In genomic region chr1:227889863-227890405, GRCh38 we compare ENCODE assay signal across 15 cellular contexts. TPM values are rescaled to one million over a fixed set of nuclear protein-coding genes. Genes with fewer than 3 reads are reported as not detected.
DNase-seq lines count a peak whose midpoint lies in the region; ATAC-seq and TF ChIP-seq lines count a peak whose summit lies in the region.
"Had no signal": no experiment of that assay in that cellular context is flagged by ENCODE, and none has a peak within 500 bp of the region (broad histone marks: within the 10 kb centered on the region; RNA-seq: fewer than 3 reads in every experiment).

No MANE protein-coding gene starts in this region.

- peaks cover 17% of the 10 kb centered on the region for H3K4me1 ChIP-seq in testis
- peaks cover 37% of the 10 kb centered on the region for H3K4me1 ChIP-seq in hepatocyte (ENCODE audit: insufficient read depth)

- no peak overlapping the region for H2AFZ ChIP-seq in hepatocyte

- no peaks in the 10 kb centered on the region for H3K79me2 ChIP-seq in hepatocyte

- H3K27ac Mint-ChIP-seq in activated naive CD8-positive, alpha-beta T cell treated with anti-CD3 and anti-CD28 coated beads, Interleukin-2, amount 10 ng/mL, durations not matched to agents 7 days and 5 days = no peak overlapping the region
- H3K27ac Mint-ChIP-seq in activated naive CD8-positive, alpha-beta T cell treated with anti-CD3 and anti-CD28 coated beads for 36 hours = no peak overlapping the region
- H3K27ac Mint-ChIP-seq in activated naive CD8-positive, alpha-beta T cell treated with anti-CD3 and anti-CD28 coated beads, Interleukin-2, amount 50 U/mL, for 24 hours = no peak overlapping the region
- peak overlapping the region; percentile 13 for H3K27ac Mint-ChIP-seq in mesothelial cell of epicardium
- H3K27ac Mint-ChIP-seq: activated naive CD4-positive, alpha-beta T cell treated with anti-CD3 and anti-CD28 coated beads, Interleukin-2, amount 50 U/mL, for 72 hours had no signal

- WGBS in testis, 2 donors = 87% methylated on average over 8 to 13 of the region's 13 CpGs
- 99% methylated on average over 13 of the region's 13 CpGs for WGBS in hepatocyte (ENCODE audit: low lambda C conversion rate, missing lambda C conversion rate)

- H3K36me3 Mint-ChIP-seq in activated naive CD8-positive, alpha-beta T cell treated with anti-CD3 and anti-CD28 coated beads, Interleukin-2, amount 10 ng/mL, durations not matched to agents 7 days and 5 days = no peaks in the 10 kb centered on the region
- no peaks in the 10 kb centered on the region for H3K36me3 Mint-ChIP-seq in activated naive CD8-positive, alpha-beta T cell treated with anti-CD3 and anti-CD28 coated beads for 36 hours
- no peaks in the 10 kb centered on the region for H3K36me3 Mint-ChIP-seq in activated naive CD8-positive, alpha-beta T cell treated with anti-CD3 and anti-CD28 coated beads, Interleukin-2, amount 50 U/mL, for 24 hours (ENCODE audit: low read depth)
- H3K36me3 Mint-ChIP-seq in mesothelial cell of epicardium = no peaks in the 10 kb centered on the region
- H3K36me3 Mint-ChIP-seq: activated naive CD4-positive, alpha-beta T cell treated with anti-CD3 and anti-CD28 coated beads, Interleukin-2, amount 50 U/mL, for 72 hours had no signal

- H3K9me3 ChIP-seq in testis = no peaks in the 10 kb centered on the region
- H3K9me3 ChIP-seq in hepatocyte (ENCODE audit: low read depth) = no peaks in the 10 kb centered on the region

- H3K9me2 ChIP-seq in hepatocyte (replicated peaks; ENCODE audit: insufficient read depth) = no peaks in the 10 kb centered on the region

- H3K4me2 ChIP-seq in hepatocyte = no peak overlapping the region
- H3K4me2 ChIP-seq: KMS-11 had no signal

- no peak for ATAC-seq in activated naive CD8-positive, alpha-beta T cell treated with anti-CD3 and anti-CD28 coated beads, Interleukin-2, amount 10 ng/mL, durations not matched to agents 7 days and 5 days (ENCODE audit: low read depth)
- ATAC-seq in activated naive CD8-positive, alpha-beta T cell treated with anti-CD3 and anti-CD28 coated beads, Interleukin-2, amount 50 U/mL, for 24 hours = no peak
- ATAC-seq in HG02623 (IDR thresholded peaks at IDR 0.05; ENCODE audit: unreplicated experiment) = no peak
- ATAC-seq: activated naive CD4-positive, alpha-beta T cell treated with anti-CD3 and anti-CD28 coated beads, Interleukin-2, amount 50 U/mL, for 72 hours had no signal

- intact Hi-C loops in testis (cut with DNase I; ENCODE audit: low total_unique reads) = loop anchor here (5.0 kb wide), 1 partner anchor 57 kb away; the partner anchor contains the start of gene WNT9A

- H3K9me3 Mint-ChIP-seq in activated naive CD8-positive, alpha-beta T cell treated with anti-CD3 and anti-CD28 coated beads, Interleukin-2, amount 10 ng/mL, durations not matched to agents 7 days and 5 days = no peaks in the 10 kb centered on the region
- H3K9me3 Mint-ChIP-seq in activated naive CD8-positive, alpha-beta T cell treated with anti-CD3 and anti-CD28 coated beads for 36 hours = no peaks in the 10 kb centered on the region
- no peaks in the 10 kb centered on the region for H3K9me3 Mint-ChIP-seq in activated naive CD8-positive, alpha-beta T cell treated with anti-CD3 and anti-CD28 coated beads, Interleukin-2, amount 50 U/mL, for 24 hours
- H3K9me3 Mint-ChIP-seq in mesothelial cell of epicardium = no peaks in the 10 kb centered on the region
- H3K9me3 Mint-ChIP-seq: activated naive CD4-positive, alpha-beta T cell treated with anti-CD3 and anti-CD28 coated beads, Interleukin-2, amount 50 U/mL, for 72 hours had no signal

- in situ Hi-C loops in KBM-7 (cut with MboI; ENCODE audit: low pct_unique_long_range_greater_than_20kb, low sequenced_read_pairs) = no loop called here

- POLR2A ChIA-PET in activated naive CD8-positive, alpha-beta T cell treated with anti-CD3 and anti-CD28 coated beads, Interleukin-2, amount 10 ng/mL, durations not matched to agents 7 days and 5 days (lab: Charles Lee) = no interaction called here

- no peaks in the 10 kb centered on the region for H3K36me3 ChIP-seq in testis (ENCODE audit: low read depth, missing control alignments)
- H3K36me3 ChIP-seq in hepatocyte (replicated peaks; ENCODE audit: insufficient read depth, low read depth) = no peaks in the 10 kb centered on the region

- H3K4me3 Mint-ChIP-seq in activated naive CD8-positive, alpha-beta T cell treated with anti-CD3 and anti-CD28 coated beads, Interleukin-2, amount 10 ng/mL, durations not matched to agents 7 days and 5 days = no peak overlapping the region
- H3K4me3 Mint-ChIP-seq in activated naive CD8-positive, alpha-beta T cell treated with anti-CD3 and anti-CD28 coated beads for 36 hours = no peak overlapping the region
- H3K4me3 Mint-ChIP-seq in activated naive CD8-positive, alpha-beta T cell treated with anti-CD3 and anti-CD28 coated beads, Interleukin-2, amount 50 U/mL, for 24 hours = no peak overlapping the region
- no peak overlapping the region for H3K4me3 Mint-ChIP-seq in mesothelial cell of epicardium

- peak; percentile 24 for DNase-seq in activated naive CD8-positive, alpha-beta T cell treated with anti-CD3 and anti-CD28 coated beads, Interleukin-2, amount 10 ng/mL, durations not matched to agents 7 days and 5 days
- DNase-seq in activated naive CD8-positive, alpha-beta T cell treated with anti-CD3 and anti-CD28 coated beads for 36 hours = no peak
- DNase-seq in activated naive CD8-positive, alpha-beta T cell treated with anti-CD3 and anti-CD28 coated beads, Interleukin-2, amount 50 U/mL, for 24 hours = peak; percentile 0
- DNase-seq in mesothelial cell of epicardium (ENCODE audit: low spot score in 2 of 2, unreplicated experiment in 2 of 2) (no peak), testis (peak; percentile 8), KBM-7 (no peak), hepatocyte (ENCODE audit: low spot score) (no peak)
- DNase-seq: COR-L47; effector CD8-positive, alpha-beta T cell; hypothalamus; NCI-H1048; stimulated activated CD4-positive, alpha-beta T cell treated with anti-CD3 and anti-CD28 coated beads, Interleukin-1b, Interleukin-23, amount 100 ng/mL, for 48 hours had no signal

- TF ChIP-seq CTCF in mesothelial cell of epicardium (IDR thresholded peaks at IDR 0.05; ENCODE audit: unreplicated experiment) (no peak), testis (IDR thresholded peaks at IDR 0.05) (no peak), hepatocyte (IDR thresholded peaks at IDR 0.05; ENCODE audit: poor library complexity) (no peak)

- H3K27ac ChIP-seq in testis = no peak overlapping the region
- no peak overlapping the region for H3K27ac ChIP-seq in hepatocyte
- H3K27ac ChIP-seq: KMS-11 had no signal

- H4K20me1 ChIP-seq in hepatocyte (ENCODE audit: insufficient read depth, poor library complexity, severe bottlenecking) = no peaks in the 10 kb centered on the region

- H3K4me3 ChIP-seq in testis = no peak overlapping the region
- no peak overlapping the region for H3K4me3 ChIP-seq in hepatocyte

- H3K27me3 Mint-ChIP-seq in activated naive CD8-positive, alpha-beta T cell treated with anti-CD3 and anti-CD28 coated beads, Interleukin-2, amount 10 ng/mL, durations not matched to agents 7 days and 5 days = no peaks in the 10 kb centered on the region
- no peaks in the 10 kb centered on the region for H3K27me3 Mint-ChIP-seq in activated naive CD8-positive, alpha-beta T cell treated with anti-CD3 and anti-CD28 coated beads for 36 hours
- H3K27me3 Mint-ChIP-seq in activated naive CD8-positive, alpha-beta T cell treated with anti-CD3 and anti-CD28 coated beads, Interleukin-2, amount 50 U/mL, for 24 hours = no peaks in the 10 kb centered on the region
- no peaks in the 10 kb centered on the region for H3K27me3 Mint-ChIP-seq in mesothelial cell of epicardium (ENCODE audit: low read depth)

- no peak for TF ChIP-seq POLR2A in testis (IDR thresholded peaks at IDR 0.05)

- H3K4me1 Mint-ChIP-seq in activated naive CD8-positive, alpha-beta T cell treated with anti-CD3 and anti-CD28 coated beads, Interleukin-2, amount 10 ng/mL, durations not matched to agents 7 days and 5 days = peaks cover 9% of the 10 kb centered on the region
- H3K4me1 Mint-ChIP-seq in activated naive CD8-positive, alpha-beta T cell treated with anti-CD3 and anti-CD28 coated beads for 36 hours = peaks cover 9% of the 10 kb centered on the region
- H3K4me1 Mint-ChIP-seq in activated naive CD8-positive, alpha-beta T cell treated with anti-CD3 and anti-CD28 coated beads, Interleukin-2, amount 50 U/mL, for 24 hours = peaks cover 12% of the 10 kb centered on the region
- peaks cover 47% of the 10 kb centered on the region for H3K4me1 Mint-ChIP-seq in mesothelial cell of epicardium

- H3K27me3 ChIP-seq in testis (no peaks in the 10 kb centered on the region), hepatocyte (no peaks in the 10 kb centered on the region)

RNA-seq across cellular contexts. Expression of gene WNT9A, which starts 57.8 kb away (rescaled TPM):
- total RNA-seq in activated naive CD8-positive, alpha-beta T cell treated with anti-CD3 and anti-CD28 coated beads, Interleukin-2, amount 10 ng/mL, durations not matched to agents 7 days and 5 days = under 1 TPM; 0.08 to 0.09 TPM
- not detected for total RNA-seq in activated naive CD8-positive, alpha-beta T cell treated with anti-CD3 and anti-CD28 coated beads for 36 hours
- total RNA-seq in mesothelial cell of epicardium (3.9 to 4.5 TPM (median 4.3 TPM) in 3 replicates), testis (1 to 10 TPM; 3.5 to 4.3 TPM), hepatocyte (1.2 and 2.8 TPM in 2 replicates)
- polyA plus RNA-seq in testis (ENCODE audit: insufficient read depth, low read depth, low replicate concordance) (3.1 TPM), hepatocyte (0.40 and 1.5 TPM in 2 replicates)
- total RNA-seq: activated naive CD4-positive, alpha-beta T cell treated with anti-CD3 and anti-CD28 coated beads, Interleukin-2, amount 50 U/mL, for 72 hours had no signal

Comparison
In these comparisons a context has a peak if more than half of its experiments do, and no peak if none do; other contexts are left out.
1. DNase-seq: peak in activated naive CD8-positive, alpha-beta T cell treated with anti-CD3 and anti-CD28 coated beads, Interleukin-2, amount 10 ng/mL, durations not matched to agents 7 days and 5 days (single experiment), activated naive CD8-positive, alpha-beta T cell treated with anti-CD3 and anti-CD28 coated beads, Interleukin-2, amount 50 U/mL, for 24 hours (single experiment) and testis (single experiment); none in activated naive CD8-positive, alpha-beta T cell treated with anti-CD3 and anti-CD28 coated beads for 36 hours (single experiment), mesothelial cell of epicardium (0 of 2), KBM-7 (single experiment) and hepatocyte (single experiment).